Comparison of ENCODE assay signal across 18 cellular contexts in genomic region chr22:50115693-50116092, GRCh38. TPM values are rescaled to one million over a fixed set of nuclear protein-coding genes. Genes with fewer than 3 reads are reported as not detected.
A peak's percentile ranks its signal among the peaks of the same experiment; 100 is the strongest.
DNase-seq lines count a peak whose midpoint lies in the region; ATAC-seq and TF ChIP-seq lines count a peak whose summit lies in the region.
"Had no signal": no experiment of that assay in that cellular context is flagged by ENCODE, and none has a peak within 500 bp of the region (broad histone marks: within the 10 kb centered on the region; RNA-seq: fewer than 3 reads in every experiment).

No MANE protein-coding gene starts in this region.

- peak overlapping the region; percentile 75; the same call in 1 of the 2 replicates for H3K4me2 ChIP-seq in SK-N-SH
- H3K4me2 ChIP-seq: BLaER1 had no signal

- no peaks in the 10 kb centered on the region for H4K20me1 ChIP-seq in SK-N-SH (ENCODE audit: insufficient read depth)
- H4K20me1 ChIP-seq: BLaER1 had no signal

- H3F3A ChIP-seq in SK-N-SH (replicated peaks; ENCODE audit: insufficient read depth), result peaks cover 7% of the 10 kb centered on the region

- CTCF ChIA-PET in HEK293 (lab: Yijun Ruan, JAX) (no interaction called here), SK-N-SH (lab: Yijun Ruan, JAX) (interaction anchor here (0.7 to 1.2 kb wide), 2 partner anchors 10 to 33 kb away, joined by 3 read pairs; no protein-coding TSS in a partner anchor)

- no peaks in the 10 kb centered on the region for H3K36me3 ChIP-seq in HEK293 (ENCODE audit: control insufficient read depth in 2 of 2, insufficient read depth in 1 of 2, low read length in 2 of 2)
- H3K36me3 ChIP-seq in SK-N-SH (replicated peaks in 1 of 2; ENCODE audit: control insufficient read depth in 1 of 2, insufficient read depth in 2 of 2, low read length in 1 of 2), result no peaks in the 10 kb centered on the region
- H3K36me3 ChIP-seq: BLaER1, Peyer's patch had no signal

- H3K4me3 ChIP-seq in HEK293 (ENCODE audit: low read depth, low read length) (no peak overlapping the region), SK-N-SH (ENCODE audit: low read depth in 2 of 2, low read length in 1 of 2) (no peak overlapping the region), fibroblast of pulmonary artery (replicated peaks; ENCODE audit: low read depth, low read length) (peak overlapping the region; percentile 61), retinal pigment epithelial cell (ENCODE audit: low read length) (no peak overlapping the region)
- H3K4me3 ChIP-seq: BLaER1, Peyer's patch had no signal

- POLR2A ChIA-PET in HEK293 (lab: Yijun Ruan, JAX), result interaction anchor here (0.6 to 0.7 kb wide), 4 partner anchors 15 to 410 kb away, joined by 3 to 4 read pairs (median 4); partner anchors contain the start of gene SCO2
- POLR2A ChIA-PET in SK-N-SH (lab: Yijun Ruan, JAX), result interaction anchor here (0.7 to 1.1 kb wide), 3 partner anchors 9 to 150 kb away, joined by 3 to 4 read pairs (median 3); no protein-coding TSS in a partner anchor

- no peaks in the 10 kb centered on the region for H3K79me2 ChIP-seq in SK-N-SH (ENCODE audit: insufficient read depth)

- TF ChIP-seq CTCF in HEK293 (tag by site-specific recombination; IDR thresholded peaks at IDR 0.05) (no peak), SK-N-SH (IDR thresholded peaks at IDR 0.05) (no peak), fibroblast of pulmonary artery (IDR thresholded peaks at IDR 0.05; ENCODE audit: low read length, missing control alignments) (no peak), retinal pigment epithelial cell (conservative IDR thresholded peaks at IDR 0.05; ENCODE audit: low read depth, low read length) (no peak)

- peak overlapping the region; percentile 38; the same call in 1 of the 2 replicates for H2AFZ ChIP-seq in SK-N-SH (ENCODE audit: low read depth)

- H3K27ac ChIP-seq in HEK293 (ENCODE audit: extremely low read depth, low read depth, low read length) (no peak overlapping the region), SK-N-SH (ENCODE audit: low read depth in 2 of 2, low read length in 1 of 2) (peak overlapping the region; percentile 87; a peak in 3 of 4 replicates)
- H3K27ac ChIP-seq: BLaER1, Peyer's patch had no signal

- TF ChIP-seq EP300 in SK-N-SH (IDR thresholded peaks at IDR 0.05; ENCODE audit: borderline replicate concordance in 1 of 2, low read depth in 1 of 2, low read length in 1 of 2), result peak in 1 of 2 experiments; percentile 47; a peak in 1 of 4 replicates

- no peak overlapping the region for H3K9ac ChIP-seq in SK-N-SH
- H3K9ac ChIP-seq: BLaER1 had no signal

- H3K4me1 ChIP-seq in HEK293 (ENCODE audit: control insufficient read depth, insufficient read depth, low read length) (no peaks in the 10 kb centered on the region), SK-N-SH (ENCODE audit: control insufficient read depth in 1 of 2, insufficient read depth in 2 of 2, low read depth in 1 of 2, low read length in 1 of 2) (peaks cover 14 to 29% of the 10 kb centered on the region in 2 experiments; a peak in 3 of 4 replicates)

- H3K27me3 ChIP-seq in SK-N-SH (ENCODE audit: insufficient read depth), result no peaks in the 10 kb centered on the region
- H3K27me3 ChIP-seq: BLaER1, Peyer's patch had no signal

- DNase-seq in SK-N-SH, result peak; percentile 83
- DNase-seq in fibroblast of pulmonary artery (ENCODE audit: low read depth), result peak; percentile 65
- DNase-seq in retinal pigment epithelial cell (ENCODE audit: low read depth), result peak; percentile 53
- DNase-seq in NCI-H226, result no peak
- DNase-seq in central memory CD4-positive, alpha-beta T cell, result no peak
- no peak for DNase-seq in medulla oblongata (ENCODE audit: extremely low spot score)
- DNase-seq: activated CD4-positive, alpha-beta T cell treated with anti-CD3 and anti-CD28 coated beads for 36 hours; activated naive CD4-positive, alpha-beta T cell treated with anti-CD3 and anti-CD28 coated beads, Interleukin-2, amount 10 ng/mL, durations not matched to agents 7 days and 5 days; effector memory CD8-positive, alpha-beta T cell; foreskin melanocyte; Kasumi-1; natural killer cell; NCI-H510A; Peyer's patch; T-helper 2 cell had no signal

- TF ChIP-seq RAD21 in SK-N-SH (IDR thresholded peaks at IDR 0.05; ENCODE audit: low read length), result no peak; the same call in 1 of the 2 replicates

- no peaks in the 10 kb centered on the region for H3K9me2 ChIP-seq in SK-N-SH

- H3K9me3 ChIP-seq in HEK293 (ENCODE audit: control insufficient read depth, insufficient read depth, low read depth, low read length) (no peaks in the 10 kb centered on the region), SK-N-SH (no peaks in the 10 kb centered on the region)
- H3K9me3 ChIP-seq: BLaER1, Peyer's patch had no signal

- ATAC-seq in GM21423 (IDR thresholded peaks at IDR 0.05; ENCODE audit: unreplicated experiment), result no peak
- ATAC-seq: activated CD4-positive, alpha-beta T cell treated with anti-CD3 and anti-CD28 coated beads for 36 hours; effector memory CD8-positive, alpha-beta T cell; natural killer cell had no signal

- 28% methylated on average over 5 of the region's 10 CpGs for WGBS in SK-N-SH (ENCODE audit: low lambda C conversion rate)

TF ChIP-seq in HEK293, 187 proteins besides CTCF, POLR2A, EP300 and RAD21:
- TF ChIP-seq ZNF776 (tag by site-specific recombination; IDR thresholded peaks at IDR 0.05; ENCODE audit: borderline replicate concordance) (no peak), ZNF398 (tag by site-specific recombination; IDR thresholded peaks at IDR 0.05) (no peak), ZIC2 (tag by site-specific recombination; IDR thresholded peaks at IDR 0.05) (0 out of 2 replicates have a peak, but pooled peaks have one; percentile 15), ZNF266 (tag by site-specific recombination; IDR thresholded peaks at IDR 0.05; ENCODE audit: low read depth) (no peak)

TF ChIP-seq in SK-N-SH, 30 proteins besides CTCF, POLR2A, EP300 and RAD21 (continues in another document):
- TF ChIP-seq TCF12 (IDR thresholded peaks at IDR 0.05) (peak; percentile 34; the same call in 1 of the 2 replicates), EZH2phosphoT487 (IDR thresholded peaks at IDR 0.05; ENCODE audit: borderline replicate concordance, low read depth) (no peak), ELF1 (IDR thresholded peaks at IDR 0.05) (no peak), JUND (IDR thresholded peaks at IDR 0.05) (no peak), CHD2 (IDR thresholded peaks at IDR 0.05; ENCODE audit: low read length, partially characterized antibody) (peak; percentile 32), TAF1 (IDR thresholded peaks at IDR 0.05; ENCODE audit: borderline replicate concordance, low read depth, low read length) (no peak), GABPA (IDR thresholded peaks at IDR 0.05; ENCODE audit: low read depth) (no peak), RXRA (IDR thresholded peaks at IDR 0.05; ENCODE audit: borderline replicate concordance, low read depth) (no peak), NFIC (IDR thresholded peaks at IDR 0.05; ENCODE audit: borderline replicate concordance) (peak; percentile 67), MXI1 (IDR thresholded peaks at IDR 0.05; ENCODE audit: low read depth, low read length) (no peak), YY1 (IDR thresholded peaks at IDR 0.05; ENCODE audit: low read depth) (no peak), FOXJ3 (CRISPR knock-in tag; IDR thresholded peaks at IDR 0.05) (peak; percentile 77), GATA2 (CRISPR knock-in tag; IDR thresholded peaks at IDR 0.05) (no peak)
- TF ChIP-seq, protein P1, sequence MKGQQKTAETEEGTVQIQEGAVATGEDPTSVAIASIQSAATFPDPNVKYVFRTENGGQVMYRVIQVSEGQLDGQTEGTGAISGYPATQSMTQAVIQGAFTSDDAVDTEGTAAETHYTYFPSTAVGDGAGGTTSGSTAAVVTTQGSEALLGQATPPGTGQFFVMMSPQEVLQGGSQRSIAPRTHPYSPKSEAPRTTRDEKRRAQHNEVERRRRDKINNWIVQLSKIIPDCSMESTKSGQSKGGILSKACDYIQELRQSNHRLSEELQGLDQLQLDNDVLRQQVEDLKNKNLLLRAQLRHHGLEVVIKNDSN (IDR thresholded peaks at IDR 0.05; ENCODE audit: borderline replicate concordance, low read depth), result peak; percentile 47; the same call in 1 of the 2 replicates
- TF ChIP-seq, protein P2, sequence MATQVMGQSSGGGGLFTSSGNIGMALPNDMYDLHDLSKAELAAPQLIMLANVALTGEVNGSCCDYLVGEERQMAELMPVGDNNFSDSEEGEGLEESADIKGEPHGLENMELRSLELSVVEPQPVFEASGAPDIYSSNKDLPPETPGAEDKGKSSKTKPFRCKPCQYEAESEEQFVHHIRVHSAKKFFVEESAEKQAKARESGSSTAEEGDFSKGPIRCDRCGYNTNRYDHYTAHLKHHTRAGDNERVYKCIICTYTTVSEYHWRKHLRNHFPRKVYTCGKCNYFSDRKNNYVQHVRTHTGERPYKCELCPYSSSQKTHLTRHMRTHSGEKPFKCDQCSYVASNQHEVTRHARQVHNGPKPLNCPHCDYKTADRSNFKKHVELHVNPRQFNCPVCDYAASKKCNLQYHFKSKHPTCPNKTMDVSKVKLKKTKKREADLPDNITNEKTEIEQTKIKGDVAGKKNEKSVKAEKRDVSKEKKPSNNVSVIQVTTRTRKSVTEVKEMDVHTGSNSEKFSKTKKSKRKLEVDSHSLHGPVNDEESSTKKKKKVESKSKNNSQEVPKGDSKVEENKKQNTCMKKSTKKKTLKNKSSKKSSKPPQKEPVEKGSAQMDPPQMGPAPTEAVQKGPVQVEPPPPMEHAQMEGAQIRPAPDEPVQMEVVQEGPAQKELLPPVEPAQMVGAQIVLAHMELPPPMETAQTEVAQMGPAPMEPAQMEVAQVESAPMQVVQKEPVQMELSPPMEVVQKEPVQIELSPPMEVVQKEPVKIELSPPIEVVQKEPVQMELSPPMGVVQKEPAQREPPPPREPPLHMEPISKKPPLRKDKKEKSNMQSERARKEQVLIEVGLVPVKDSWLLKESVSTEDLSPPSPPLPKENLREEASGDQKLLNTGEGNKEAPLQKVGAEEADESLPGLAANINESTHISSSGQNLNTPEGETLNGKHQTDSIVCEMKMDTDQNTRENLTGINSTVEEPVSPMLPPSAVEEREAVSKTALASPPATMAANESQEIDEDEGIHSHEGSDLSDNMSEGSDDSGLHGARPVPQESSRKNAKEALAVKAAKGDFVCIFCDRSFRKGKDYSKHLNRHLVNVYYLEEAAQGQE (IDR thresholded peaks at IDR 0.05; ENCODE audit: low read depth, low read length), result peak; percentile 4; the same call in 1 of the 2 replicates

RNA-seq across cellular contexts. Expression of gene MOV10L1, which starts 25.9 kb away (rescaled TPM):
- 2.1 and 3.0 TPM in 2 replicates for polyA plus RNA-seq in SK-N-SH (2012; rRNA removed)
- polyA plus RNA-seq in SK-N-SH (2012; cell fraction: cytosol; rRNA removed), result 0.59 and 0.94 TPM in 2 replicates
- 19.6 and 23.9 TPM in 2 replicates for polyA plus RNA-seq in SK-N-SH (2012; cell fraction: nucleus; rRNA removed)

RNA-seq across cellular contexts. Expression of gene MLC1, which starts 30.5 kb away (rescaled TPM):
- not detected in 2 replicates for polyA plus RNA-seq in SK-N-SH (2012; rRNA removed)
- polyA plus RNA-seq in SK-N-SH (2012; cell fraction: cytosol; rRNA removed), result 0.01 TPM in 1 of 2 replicates, not detected in the other
- polyA plus RNA-seq in SK-N-SH (2012; cell fraction: nucleus; rRNA removed), result not detected in 2 replicates

RNA-seq across cellular contexts. Expression of gene PANX2, which starts 54.8 kb away (rescaled TPM):
- polyA plus RNA-seq in SK-N-SH (2012; rRNA removed), result 1.3 and 2.4 TPM in 2 replicates
- 1.5 and 2.4 TPM in 2 replicates for polyA plus RNA-seq in SK-N-SH (2012; cell fraction: cytosol; rRNA removed)
- polyA plus RNA-seq in SK-N-SH (2012; cell fraction: nucleus; rRNA removed), result 7.8 and 11.2 TPM in 2 replicates

RNA-seq across cellular contexts. Expression of gene TTLL8, which starts 57.6 kb away (rescaled TPM):
- not detected in 2 replicates for polyA plus RNA-seq in SK-N-SH (2012; rRNA removed)
- polyA plus RNA-seq in SK-N-SH (2012; cell fraction: cytosol; rRNA removed), result not detected in 2 replicates
- not detected in 2 replicates for polyA plus RNA-seq in SK-N-SH (2012; cell fraction: nucleus; rRNA removed)

Comparison
In these comparisons a context has a peak if more than half of its experiments do, and no peak if none do; other contexts are left out.
1. DNase-seq: peak in SK-N-SH (single experiment), fibroblast of pulmonary artery (single experiment) and retinal pigment epithelial cell (single experiment); none in NCI-H226 (single experiment), central memory CD4-positive, alpha-beta T cell (single experiment) and medulla oblongata (single experiment).